Comparison of ENCODE assay signal across 9 cellular contexts in genomic region chr12:96047621-96048211, GRCh38. TPM values are rescaled to one million over a fixed set of nuclear protein-coding genes. Genes with fewer than 3 reads are reported as not detected.
A peak's percentile ranks its signal among the peaks of the same experiment; 100 is the strongest.
DNase-seq lines count a peak whose midpoint lies in the region; ATAC-seq and TF ChIP-seq lines count a peak whose summit lies in the region.
"Had no signal": no experiment of that assay in that cellular context is flagged by ENCODE, and none has a peak within 500 bp of the region (broad histone marks: within the 10 kb centered on the region; RNA-seq: fewer than 3 reads in every experiment).

No MANE protein-coding gene starts in this region.

- peak overlapping the region; percentile 61 for H3K4me3 ChIP-seq in PC-3 (ENCODE audit: low read length)
- H3K4me3 ChIP-seq in osteoblast (ENCODE audit: insufficient read depth, low read length): peak overlapping the region; percentile 16
- H3K4me3 ChIP-seq: SK-N-MC had no signal

- BruUV-seq in PC-3 (replicated peaks; lab: Mats Ljungman, UMichigan): no TSS peak

- TF ChIP-seq CTCF in PC-3 (conservative IDR thresholded peaks at IDR 0.05; ENCODE audit: low read depth, low read length) (no peak), osteoblast (IDR thresholded peaks at IDR 0.05; ENCODE audit: extremely low read depth, low read depth, low read length) (no peak)

- no peaks in the 10 kb centered on the region for H3K9me2 ChIP-seq in PC-3 (replicated peaks; ENCODE audit: low read length)

- peak overlapping the region; percentile 46 for H2AFZ ChIP-seq in PC-3 (ENCODE audit: low read length)
- peak overlapping the region; percentile 62 for H2AFZ ChIP-seq in osteoblast (ENCODE audit: low read length)

- H3K27ac Mint-ChIP-seq in IgD-negative memory B cell: peak overlapping the region in 2 of 3 donors; percentile 46 to 91

- H3K79me2 ChIP-seq in PC-3 (ENCODE audit: low read length) (no peaks in the 10 kb centered on the region), osteoblast (ENCODE audit: insufficient read depth, low read length) (no peaks in the 10 kb centered on the region)

- no peaks in the 10 kb centered on the region for H3K9me3 ChIP-seq in PC-3 (ENCODE audit: low read length)
- H3K9me3 ChIP-seq in osteoblast (ENCODE audit: low read depth, low read length): no peaks in the 10 kb centered on the region

- peak overlapping the region; percentile 84 for H3K4me2 ChIP-seq in PC-3 (ENCODE audit: low read length)
- peak overlapping the region; percentile 76 for H3K4me2 ChIP-seq in osteoblast (ENCODE audit: insufficient read depth, low read length)

- H3K4me3 Mint-ChIP-seq in IgD-negative memory B cell: peak overlapping the region; percentile 14 to 83 (median 58)

- H3K27ac ChIP-seq in PC-3 (ENCODE audit: low read length): peak overlapping the region; percentile 98
- H3K27ac ChIP-seq in osteoblast (ENCODE audit: low read depth, low read length): peak overlapping the region; percentile 26
- H3K27ac ChIP-seq: SK-N-MC had no signal

- H3K4me1 ChIP-seq in PC-3 (ENCODE audit: insufficient read depth, low read length): peaks cover 53% of the 10 kb centered on the region
- H3K4me1 ChIP-seq in osteoblast (ENCODE audit: insufficient read depth, low read length): peaks cover 31% of the 10 kb centered on the region

- H3K36me3 ChIP-seq in PC-3 (ENCODE audit: low read depth, low read length) (no peaks in the 10 kb centered on the region), osteoblast (ENCODE audit: insufficient read depth, low read length) (no peaks in the 10 kb centered on the region)

- H3F3A ChIP-seq in PC-3 (ENCODE audit: low read length, unreplicated experiment): peaks cover 20% of the 10 kb centered on the region

- intact Hi-C loops in PC-3 (cut with micrococcal nuclease): loop anchor here (1.0 to 5.0 kb wide), 3 partner anchors 12 to 170 kb away; partner anchors contain the start of gene LTA4H

- H3K9ac ChIP-seq in PC-3 (ENCODE audit: low read length): peak overlapping the region; percentile 80

- no peaks in the 10 kb centered on the region for H3K36me3 Mint-ChIP-seq in IgD-negative memory B cell

- CTCF ChIA-PET in PC-3 (lab: Charles Lee): interaction anchor here (0.6 kb wide), 1 partner anchor 13 kb away, joined by 3 read pairs; no protein-coding TSS in a partner anchor

- DNase-seq in ELR (ENCODE audit: low read depth) (peak; percentile 72), PC-3 (peak; percentile 97), dermis blood vessel endothelial cell (peak; percentile 69), osteoblast (ENCODE audit: insufficient read length, low spot score, missing footprints) (peak; percentile 83), DMS114 treated with DMSO at 0.1 percent for 48 hours (lab: John Stamatoyannopoulos, UW; ENCODE audit: unreplicated experiment) (no peak), NCI-H82 (lab: John Stamatoyannopoulos, UW) (no peak)

- H3K27me3 ChIP-seq in PC-3 (ENCODE audit: low read length): no peaks in the 10 kb centered on the region
- H3K27me3 ChIP-seq in osteoblast (ENCODE audit: insufficient read depth, low read length): no peaks in the 10 kb centered on the region

- POLR2A ChIA-PET in PC-3 (lab: Charles Lee; ENCODE audit: unreplicated experiment): no interaction called here

- peaks cover 52 to 58% (median 56%) of the 10 kb centered on the region in 3 donors for H3K4me1 Mint-ChIP-seq in IgD-negative memory B cell

- ATAC-seq in GM21423 (IDR thresholded peaks at IDR 0.05; ENCODE audit: unreplicated experiment) (peak; percentile 62), PC-3 (peak; percentile 69)

- H4K20me1 ChIP-seq in PC-3 (ENCODE audit: low read length) (no peaks in the 10 kb centered on the region), osteoblast (ENCODE audit: insufficient read depth, low read length) (no peaks in the 10 kb centered on the region)

- peaks cover 0 to 3% (median 0%) of the 10 kb centered on the region in 3 donors for H3K9me3 Mint-ChIP-seq in IgD-negative memory B cell

- H3K27me3 Mint-ChIP-seq in IgD-negative memory B cell: no peaks in the 10 kb centered on the region

RNA-seq across cellular contexts. Expression of gene LTA4H, which starts 12.3 kb away (rescaled TPM):
- 122 TPM for polyA plus RNA-seq in IgD-negative memory B cell
- total RNA-seq in PC-3 (2014; rRNA removed) (53.5 and 58.4 TPM in 2 replicates), dermis blood vessel endothelial cell (111 and 137 TPM in 2 replicates), osteoblast (73.8 and 83.4 TPM in 2 replicates)

RNA-seq across cellular contexts. Expression of gene HAL, which starts 51.6 kb away (rescaled TPM):
- not detected for polyA plus RNA-seq in IgD-negative memory B cell
- total RNA-seq in PC-3 (2014; rRNA removed): 0.23 and 1.5 TPM in 2 replicates
- total RNA-seq in dermis blood vessel endothelial cell: 0.14 and 0.17 TPM in 2 replicates
- total RNA-seq in osteoblast: 0.29 and 0.36 TPM in 2 replicates

Comparison
In these comparisons a context has a peak if more than half of its experiments do, and no peak if none do; other contexts are left out.
1. DNase-seq: peak in ELR (single experiment), PC-3 (single experiment), dermis blood vessel endothelial cell (single experiment) and osteoblast (single experiment); none in DMS114 treated with DMSO at 0.1 percent for 48 hours (single experiment) and NCI-H82 (single experiment).